Comparison of ENCODE assay signal across 8 cellular contexts in genomic region chr1:88800382-88801051, GRCh38.
DNase-seq lines count a peak whose midpoint lies in the region; ATAC-seq and TF ChIP-seq lines count a peak whose summit lies in the region.

No MANE protein-coding gene starts in this region.

- POLR2A ChIA-PET in CD4-positive, alpha-beta T cell (lab: Charles Lee) = no interaction called here
- POLR2A ChIA-PET in activated CD8-positive, alpha-beta T cell treated with anti-CD3 and anti-CD28 coated beads, Interleukin-2, amount 10 ng/mL, durations not matched to agents 7 days and 5 days (lab: Charles Lee) = no interaction called here

- no peaks in the 10 kb centered on the region for H3K9me3 ChIP-seq in CD4-positive, alpha-beta T cell (ENCODE audit: control insufficient read depth, low read length)

- no peaks in the 10 kb centered on the region for H3K27me3 ChIP-seq in CD4-positive, alpha-beta T cell (ENCODE audit: control insufficient read depth, insufficient read depth, low read length)

- H3K36me3 Mint-ChIP-seq in CD4-positive, alpha-beta T cell (ENCODE audit: low read depth) = peaks cover 64% of the 10 kb centered on the region
- peaks cover 47% of the 10 kb centered on the region for H3K36me3 Mint-ChIP-seq in activated CD8-positive, alpha-beta T cell treated with anti-CD3 and anti-CD28 coated beads, Interleukin-2, amount 10 ng/mL, durations not matched to agents 7 days and 5 days (ENCODE audit: low read depth)

- H3K4me3 Mint-ChIP-seq in CD4-positive, alpha-beta T cell = no peak overlapping the region
- H3K4me3 Mint-ChIP-seq in activated CD8-positive, alpha-beta T cell treated with anti-CD3 and anti-CD28 coated beads, Interleukin-2, amount 10 ng/mL, durations not matched to agents 7 days and 5 days = no peak overlapping the region

- intact Hi-C loops in CD4-positive, alpha-beta T cell (cut with DNase I, micrococcal nuclease) = loop anchor here (1.0 to 5.0 kb wide), 2 partner anchors 77 kb away; no protein-coding TSS in a partner anchor

- CTCF ChIA-PET in CD4-positive, alpha-beta T cell (lab: Charles Lee) = interaction anchor here (0.8 to 1.2 kb wide), 3 partner anchors 9 to 15 kb away, joined by 3 to 5 read pairs (median 3); no protein-coding TSS in a partner anchor
- CTCF ChIA-PET in activated CD8-positive, alpha-beta T cell treated with anti-CD3 and anti-CD28 coated beads, Interleukin-2, amount 10 ng/mL, durations not matched to agents 7 days and 5 days (lab: Charles Lee) = interaction anchor here (0.8 to 1.7 kb wide), 4 partner anchors 14 to 116 kb away, joined by 3 to 7 read pairs (median 4); partner anchors contain the start of gene PKN2

- no peaks in the 10 kb centered on the region for H3K27me3 Mint-ChIP-seq in CD4-positive, alpha-beta T cell
- no peaks in the 10 kb centered on the region for H3K27me3 Mint-ChIP-seq in activated CD8-positive, alpha-beta T cell treated with anti-CD3 and anti-CD28 coated beads, Interleukin-2, amount 10 ng/mL, durations not matched to agents 7 days and 5 days (ENCODE audit: low read depth)

- H3K4me1 Mint-ChIP-seq in CD4-positive, alpha-beta T cell (ENCODE audit: low read depth) = peaks cover 13% of the 10 kb centered on the region
- H3K4me1 Mint-ChIP-seq in activated CD8-positive, alpha-beta T cell treated with anti-CD3 and anti-CD28 coated beads, Interleukin-2, amount 10 ng/mL, durations not matched to agents 7 days and 5 days (ENCODE audit: low read depth) = peaks cover 13% of the 10 kb centered on the region

- TF ChIP-seq CTCF in CD4-positive, alpha-beta T cell (IDR thresholded peaks at IDR 0.05) = peak; percentile 75

- no peaks in the 10 kb centered on the region for H3K9me3 Mint-ChIP-seq in CD4-positive, alpha-beta T cell
- peaks cover 15% of the 10 kb centered on the region for H3K9me3 Mint-ChIP-seq in activated CD8-positive, alpha-beta T cell treated with anti-CD3 and anti-CD28 coated beads, Interleukin-2, amount 10 ng/mL, durations not matched to agents 7 days and 5 days (ENCODE audit: insufficient read depth)

- no peak overlapping the region for H3K27ac Mint-ChIP-seq in CD4-positive, alpha-beta T cell
- peak overlapping the region; percentile 30 for H3K27ac Mint-ChIP-seq in activated CD8-positive, alpha-beta T cell treated with anti-CD3 and anti-CD28 coated beads, Interleukin-2, amount 10 ng/mL, durations not matched to agents 7 days and 5 days

- H3K27ac ChIP-seq in CD4-positive, alpha-beta T cell (ENCODE audit: low read depth, low read length) = no peak overlapping the region

- ATAC-seq in CD4-positive, alpha-beta T cell (ENCODE audit: poor library complexity) = peak; percentile 88
- ATAC-seq in activated CD8-positive, alpha-beta T cell treated with anti-CD3 and anti-CD28 coated beads, Interleukin-2, amount 10 ng/mL, durations not matched to agents 7 days and 5 days = peak; percentile 65
- ATAC-seq in HG02852 (IDR thresholded peaks at IDR 0.05; ENCODE audit: unreplicated experiment) = no peak

- peak in 7 of 10 experiments; percentile 10 to 20 (median 14) for DNase-seq in CD4-positive, alpha-beta T cell
- peak; percentile 13 for DNase-seq in HuH-7 (ENCODE audit: low spot score)
- DNase-seq in activated CD8-positive, alpha-beta T cell treated with anti-CD3 and anti-CD28 coated beads, Interleukin-2, amount 10 ng/mL, durations not matched to agents 7 days and 5 days = peak; percentile 63
- peak; percentile 21 for DNase-seq in foreskin melanocyte
- peak in 3 of 4 experiments; percentile 4 to 9 (median 6) for DNase-seq in stimulated activated CD4-positive, alpha-beta T cell treated with anti-CD3 and anti-CD28 coated beads, Interleukin-1b, Interleukin-23, amount 100 ng/mL, for 24 hours (ENCODE audit: low read depth in 4 of 4, low spot score in 1 of 4)
- no peak for DNase-seq in NCI-H345 (lab: John Stamatoyannopoulos, UW)
- no peak for DNase-seq in NOMO-1 treated with dmso at 0.1 percent for 144 hours (lab: John Stamatoyannopoulos, UW; ENCODE audit: unreplicated experiment)

Comparison
In these comparisons a context has a peak if more than half of its experiments do, and no peak if none do; other contexts are left out.
1. DNase-seq: peak in CD4-positive, alpha-beta T cell (7 of 10), HuH-7 (single experiment), activated CD8-positive, alpha-beta T cell treated with anti-CD3 and anti-CD28 coated beads, Interleukin-2, amount 10 ng/mL, durations not matched to agents 7 days and 5 days (single experiment), foreskin melanocyte (single experiment) and stimulated activated CD4-positive, alpha-beta T cell treated with anti-CD3 and anti-CD28 coated beads, Interleukin-1b, Interleukin-23, amount 100 ng/mL, for 24 hours (3 of 4); none in NCI-H345 (single experiment) and NOMO-1 treated with dmso at 0.1 percent for 144 hours (single experiment).